ENCODE assay signal across 8 cellular contexts in the genomic region with DNA sequence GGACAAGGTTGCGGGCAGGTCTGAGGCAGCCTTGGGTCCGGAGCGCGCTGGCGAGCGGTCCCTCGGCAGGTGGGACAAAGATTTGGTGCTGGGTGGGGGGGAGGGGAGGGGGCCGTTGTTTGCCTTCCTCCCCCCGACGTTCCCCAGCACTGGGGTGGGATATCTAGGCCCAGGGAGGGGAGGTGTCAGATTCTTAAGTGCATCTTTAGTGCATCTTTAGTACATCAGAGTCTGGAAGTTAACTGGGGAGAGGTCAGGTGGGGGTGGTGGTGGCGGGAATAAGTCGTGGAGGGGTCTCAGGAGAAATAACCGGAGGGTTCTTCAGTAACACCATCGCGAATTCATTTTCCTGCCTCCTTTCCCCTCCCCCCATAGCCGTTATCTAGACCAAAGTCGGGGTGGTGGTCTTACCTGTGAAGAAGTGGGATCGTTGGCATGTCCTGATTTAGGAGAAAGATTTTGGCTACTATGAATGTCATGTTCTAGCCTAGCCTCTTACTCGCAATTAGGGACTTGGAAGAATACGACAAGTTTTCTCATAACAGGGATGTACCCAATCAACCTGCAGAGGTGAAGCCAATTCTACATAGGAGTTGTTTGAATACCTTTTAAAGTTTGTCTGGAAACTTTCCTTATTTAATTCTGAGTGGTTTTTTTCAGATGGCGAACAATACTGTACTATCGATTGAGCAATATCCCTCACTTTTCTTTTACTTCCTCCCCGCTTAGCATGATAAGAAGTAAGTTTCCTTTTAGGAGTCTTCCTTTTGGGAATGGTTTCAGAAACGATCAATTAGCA. TPM values are rescaled to one million over a fixed set of nuclear protein-coding genes. Genes with fewer than 3 reads are reported as not detected.
DNase-seq lines count a peak whose midpoint lies in the region; ATAC-seq and TF ChIP-seq lines count a peak whose summit lies in the region.

No MANE protein-coding gene starts in this region.

- H3K4me3 ChIP-seq in heart left ventricle (peak overlapping the region; percentile 72 to 97 (median 87)), RWPE2 (ENCODE audit: severe bottlenecking) (peak overlapping the region; percentile 94), fibroblast of lung (replicated peaks in 1 of 4; ENCODE audit: control extremely low read depth in 1 of 4, insufficient read depth in 1 of 4, low read depth in 3 of 4, low read length in 4 of 4) (peak overlapping the region; percentile 88 to 98 (median 92))

- peak overlapping the region; percentile 48 for H2AFZ ChIP-seq in fibroblast of lung (ENCODE audit: low read length)

- H3K27me3 ChIP-seq in heart left ventricle, result no peaks in the 10 kb centered on the region
- no peaks in the 10 kb centered on the region for H3K27me3 ChIP-seq in RWPE2 (ENCODE audit: insufficient read depth, poor library complexity, severe bottlenecking)
- no peaks in the 10 kb centered on the region for H3K27me3 ChIP-seq in fibroblast of lung (ENCODE audit: control insufficient read depth, insufficient read depth, low read length)

- DNase-seq in heart left ventricle (no peak), Right ventricle myocardium inferior (ENCODE audit: missing footprints) (no peak), RWPE2 (ENCODE audit: low spot score) (no peak), fibroblast of lung (ENCODE audit: low read depth in 2 of 2) (peak in 1 of 2 donors; percentile 25), putamen (ENCODE audit: low spot score) (peak; percentile 0), OCI-M2 (lab: John Stamatoyannopoulos, UW; ENCODE audit: unreplicated experiment) (no peak), T1000 (lab: John Stamatoyannopoulos, UW) (no peak)
- no peak for DNase-seq in effector CD4-positive, alpha-beta T cell

- WGBS in heart left ventricle, 4 donors, result 6 to 11% (median 7%) methylated on average over 17 to 24 of the region's 24 CpGs

- no peak for TF ChIP-seq CTCF in heart left ventricle (IDR thresholded peaks at IDR 0.05)
- TF ChIP-seq CTCF in RWPE2 (IDR thresholded peaks at IDR 0.05; ENCODE audit: poor library complexity, severe bottlenecking), result no peak
- no peak for TF ChIP-seq CTCF in fibroblast of lung (conservative IDR thresholded peaks at IDR 0.05 in 1 of 2, IDR thresholded peaks at IDR 0.05 in 1 of 2; ENCODE audit: low read depth in 1 of 2, low read length in 2 of 2)

- H3K9ac ChIP-seq in fibroblast of lung (ENCODE audit: insufficient read depth, low read length), result peak overlapping the region; percentile 92

- intact Hi-C loops in heart left ventricle (cut with DNase I) (loop anchor here in 4 of 10 donors (5.0 to 10.0 kb wide), 4 partner anchors 65 to 77 kb away; partner anchors contain the start of gene SFPQ (in 1 of the 4)), Right ventricle myocardium inferior (cut with DNase I) (loop anchor here (2.0 to 5.0 kb wide), 2 partner anchors 29 to 77 kb away; partner anchors contain the start of gene SFPQ)

- H3K4me1 ChIP-seq in heart left ventricle (peaks cover 0 to 44% (median 15%) of the 10 kb centered on the region in 12 donors), RWPE2 (ENCODE audit: insufficient read depth, poor library complexity, severe bottlenecking) (peaks cover 15% of the 10 kb centered on the region), fibroblast of lung (ENCODE audit: control insufficient read depth, extremely low read depth, insufficient read depth, low read length) (no peaks in the 10 kb centered on the region)

- peak overlapping the region; percentile 92 for H3K4me2 ChIP-seq in fibroblast of lung (ENCODE audit: extremely low read depth, insufficient read depth, low read length)

- H3K36me3 ChIP-seq in heart left ventricle (no peaks in the 10 kb centered on the region), RWPE2 (ENCODE audit: low read depth) (peaks cover 22% of the 10 kb centered on the region), fibroblast of lung (ENCODE audit: control insufficient read depth, insufficient read depth, low read length) (no peaks in the 10 kb centered on the region)

- peaks cover 54% of the 10 kb centered on the region for H3K79me2 ChIP-seq in fibroblast of lung (ENCODE audit: control insufficient read depth, insufficient read depth, low read length)

- peaks cover 3% of the 10 kb centered on the region for H4K20me1 ChIP-seq in fibroblast of lung (ENCODE audit: control insufficient read depth, extremely low read depth, insufficient read depth, low read length)

- H3K27ac ChIP-seq in heart left ventricle (peak overlapping the region; percentile 75 to 94 (median 88)), RWPE2 (ENCODE audit: poor library complexity, severe bottlenecking) (peak overlapping the region; percentile 63), fibroblast of lung (ENCODE audit: insufficient read depth, low read length) (peak overlapping the region; percentile 79)

- ATAC-seq in heart left ventricle (no peak), Right ventricle myocardium inferior (no peak), RWPE2 (ENCODE audit: low read depth) (no peak)

- no peak for TF ChIP-seq POLR2A in heart left ventricle (IDR thresholded peaks at IDR 0.05)

- H3K9me3 ChIP-seq in heart left ventricle (no peaks in the 10 kb centered on the region), RWPE2 (ENCODE audit: severe bottlenecking) (no peaks in the 10 kb centered on the region), fibroblast of lung (ENCODE audit: control insufficient read depth, insufficient read depth, low read depth, low read length) (no peaks in the 10 kb centered on the region)

RNA-seq across cellular contexts. Expression of gene ZMYM4, which starts 0.9 kb away (rescaled TPM):
- total RNA-seq in heart left ventricle, result 10 to 100 TPM; 18.8 to 44.3 (median 36.1) TPM
- polyA plus RNA-seq in heart left ventricle, result 10 to 100 TPM in 1 of 2 donors, 1 to 10 TPM in 1; 8.0 to 12.6 TPM
- 27.7 TPM for total RNA-seq in Right ventricle myocardium inferior
- total RNA-seq in fibroblast of lung, result 35.4 and 40.5 TPM in 2 replicates
- polyA plus RNA-seq in fibroblast of lung, result 39.2 and 54.1 TPM in 2 replicates
- polyA plus RNA-seq in fibroblast of lung (2012), result 24.0 and 33.7 TPM in 2 replicates
- polyA minus RNA-seq in fibroblast of lung (ENCODE audit: low replicate concordance), result 12.1 and 14.3 TPM in 2 replicates
